Comparison of ENCODE assay signal across 15 cellular contexts in the genomic region with DNA sequence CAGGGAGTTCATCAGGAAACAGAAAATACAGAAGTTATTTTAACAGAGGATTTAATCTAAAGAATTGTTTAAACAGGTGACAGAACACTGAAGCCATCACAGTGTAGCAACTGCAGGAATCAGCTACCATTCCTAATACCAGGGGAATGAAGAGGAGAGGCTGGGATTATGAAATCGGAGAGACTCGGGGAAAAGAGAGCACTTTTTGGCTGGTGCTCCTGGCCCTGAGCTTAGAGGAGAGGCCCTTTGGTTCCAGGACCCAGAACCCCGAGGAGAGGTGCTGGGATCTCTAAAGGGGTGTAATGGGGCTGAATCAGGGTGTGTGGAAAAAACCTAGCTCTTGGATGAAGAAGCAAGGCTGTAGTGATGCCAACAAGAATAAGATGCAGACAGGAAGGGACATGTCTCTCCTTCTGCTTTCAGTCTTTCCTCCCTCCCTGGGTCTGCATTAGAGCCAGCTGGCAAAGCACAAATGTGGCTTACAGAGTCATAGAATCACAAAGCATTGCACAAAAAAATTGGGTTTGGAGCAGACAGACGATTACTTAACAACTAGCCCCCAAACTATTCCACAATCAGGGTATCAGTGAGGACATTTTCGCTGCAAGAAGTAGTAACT. TPM values are rescaled to one million over a fixed set of nuclear protein-coding genes. Genes with fewer than 3 reads are reported as not detected.
DNase-seq lines count a peak whose midpoint lies in the region; ATAC-seq, FAIRE-seq and TF ChIP-seq lines count a peak whose summit lies in the region.
"Had no signal": no experiment of that assay in that cellular context is flagged by ENCODE, and none has a peak within 500 bp of the region (broad histone marks: within the 10 kb centered on the region; RNA-seq: fewer than 3 reads in every experiment).

No MANE protein-coding gene starts in this region.

- no peak overlapping the region for H2BK12ac ChIP-seq in H1 (ENCODE audit: low read depth, low read length)

- no peak overlapping the region for H3K9ac ChIP-seq in H1 (replicated peaks in 1 of 4; ENCODE audit: extremely low read depth in 1 of 4, low read depth in 3 of 4, low read length in 3 of 4)
- H3K9ac ChIP-seq: BLaER1 had no signal

- no peak overlapping the region for H3K23ac ChIP-seq in H1 (ENCODE audit: insufficient read length)

- H3K4me3 ChIP-seq in H1 (ENCODE audit: extremely low read depth in 1 of 4, insufficient read depth in 2 of 4, low read depth in 3 of 4, low read length in 4 of 4) (no peak overlapping the region), right cardiac atrium (ENCODE audit: low read length) (no peak overlapping the region)
- H3K4me3 ChIP-seq: BLaER1, lower lobe of right lung, PC-9 had no signal

- TF ChIP-seq CTCF in RWPE1 (conservative IDR thresholded peaks at IDR 0.05; ENCODE audit: low read depth) (no peak), H1 (IDR thresholded peaks at IDR 0.05; ENCODE audit: control extremely low read depth in 1 of 3, insufficient read depth in 1 of 3, low read depth in 1 of 3, low read length in 3 of 3) (no peak)

- TF ChIP-seq RAD21 in H1 (IDR thresholded peaks at IDR 0.05 in 1 of 2, conservative IDR thresholded peaks at IDR 0.05 in 1 of 2; ENCODE audit: low read depth in 2 of 2, low read length in 2 of 2), result no peak

- POLR2A ChIA-PET in RWPE1 (lab: Yijun Ruan, JAX; ENCODE audit: low non-redundant PET) (no interaction called here), H1 (lab: Charles Lee; ENCODE audit: partially characterized antibody) (interaction anchor here (2.6 kb wide), 1 partner anchor 13 kb away, joined by 7 read pairs; no protein-coding TSS in a partner anchor)

- DNase-seq in RWPE1 (ENCODE audit: low spot score), result no peak
- no peak for DNase-seq in H1 (ENCODE audit: low read depth in 1 of 2, low spot score in 2 of 2)
- DNase-seq in right cardiac atrium, result peak; percentile 48 to 81 (median 50)
- DNase-seq in superior temporal gyrus (ENCODE audit: extremely low spot score), result peak; percentile 57
- no peak for DNase-seq in NK-92 treated with Interleukin-12 subunit alpha and Interleukin-12 subunit beta, amount 100 ng/mL, for 24 hours (lab: John Stamatoyannopoulos, UW)
- no peak for DNase-seq in DMS114 treated with DMSO at 0.1 percent for 48 hours (lab: John Stamatoyannopoulos, UW; ENCODE audit: unreplicated experiment)
- no peak for DNase-seq in NAMALWA (ENCODE audit: low spot score)
- no peak for DNase-seq in A172 (ENCODE audit: low spot score)
- DNase-seq: DMS79; lower lobe of right lung; naive thymus-derived CD8-positive, alpha-beta T cell; NCI-H146; NCI-H510A treated with DMSO at 0.1 percent for 48 hours; PC-9 had no signal

- no peak overlapping the region for H3K4ac ChIP-seq in H1 (replicated peaks; ENCODE audit: insufficient read length, low read depth, low read length)

- H3K18ac ChIP-seq in H1 (ENCODE audit: extremely low read depth, low read length), result no peak overlapping the region

- peak; percentile 65 to 90 for ATAC-seq in right cardiac atrium
- ATAC-seq: lower lobe of right lung; naive thymus-derived CD8-positive, alpha-beta T cell had no signal

- H3K27me3 ChIP-seq in H1 (replicated peaks in 1 of 4; ENCODE audit: control insufficient read depth in 3 of 4, extremely low read depth in 1 of 4, insufficient read depth in 3 of 4, low read length in 3 of 4), result no peaks in the 10 kb centered on the region
- H3K27me3 ChIP-seq in right cardiac atrium (ENCODE audit: control insufficient read depth, insufficient read depth), result no peaks in the 10 kb centered on the region
- H3K27me3 ChIP-seq: BLaER1 had no signal

- no peak for FAIRE-seq in H1 (lab: Jason Lieb, UNC)

- H2AK5ac ChIP-seq in H1 (ENCODE audit: low read depth, low read length), result no peak overlapping the region

- H2BK15ac ChIP-seq in H1 (ENCODE audit: low read length), result no peak overlapping the region

- H3K9me3 ChIP-seq in H1 (ENCODE audit: insufficient read depth in 2 of 2, low read depth in 1 of 2, low read length in 1 of 2) (no peaks in the 10 kb centered on the region), right cardiac atrium (ENCODE audit: control insufficient read depth, low read length) (no peaks in the 10 kb centered on the region)
- H3K9me3 ChIP-seq: BLaER1, lower lobe of right lung had no signal

- no peak overlapping the region for H4K5ac ChIP-seq in H1 (ENCODE audit: insufficient read length, low read depth, low read length)

- H3K4me1 ChIP-seq in H1 (replicated peaks in 1 of 4; ENCODE audit: control insufficient read depth in 3 of 4, insufficient read depth in 4 of 4, low read length in 3 of 4) (no peaks in the 10 kb centered on the region; a peak in 1 of 7 replicates), right cardiac atrium (ENCODE audit: control insufficient read depth, insufficient read depth, low read length) (peaks cover 3% of the 10 kb centered on the region)
- H3K4me1 ChIP-seq: BLaER1, lower lobe of right lung had no signal

- intact Hi-C loops in right cardiac atrium (cut with DNase I), result no loop called here

- H3K23me2 ChIP-seq in H1 (ENCODE audit: low read depth, low read length), result no peaks in the 10 kb centered on the region

- H3K56ac ChIP-seq in H1 (replicated peaks; ENCODE audit: insufficient read length, low read depth, low read length), result no peak overlapping the region

- CTCF ChIA-PET in RWPE1 (lab: Yijun Ruan, JAX), result interaction anchor here (1.0 kb wide), 1 partner anchor 67 kb away, joined by 3 read pairs; no protein-coding TSS in a partner anchor
- CTCF ChIA-PET in H1 (lab: Charles Lee; ENCODE audit: partially characterized antibody), result interaction anchor here (0.6 to 3.7 kb wide), 8 partner anchors 9 to 235 kb away, joined by 3 to 15 read pairs (median 4); partner anchors contain the start of gene DRD1

- H2BK120ac ChIP-seq in H1 (replicated peaks; ENCODE audit: low read depth, low read length), result no peak overlapping the region

- no peaks in the 10 kb centered on the region for H3K79me1 ChIP-seq in H1 (ENCODE audit: low read depth, low read length)

- no peak overlapping the region for H3K4me2 ChIP-seq in H1 (ENCODE audit: insufficient read depth in 1 of 2, low read depth in 2 of 2, low read length in 2 of 2)
- H3K4me2 ChIP-seq: BLaER1, PC-9 had no signal

- TF ChIP-seq EP300 in H1 (IDR thresholded peaks at IDR 0.05; ENCODE audit: borderline replicate concordance in 1 of 2, low read depth in 2 of 2, low read length in 2 of 2), result no peak

- no peak for TF ChIP-seq POLR2A in H1 (IDR thresholded peaks at IDR 0.05; ENCODE audit: control extremely low read depth in 1 of 2, low read depth in 2 of 2, low read length in 2 of 2)

- H3K14ac ChIP-seq in H1 (ENCODE audit: insufficient read length), result no peak overlapping the region

- H4K91ac ChIP-seq in H1 (replicated peaks; ENCODE audit: insufficient read length, low read length), result no peak overlapping the region

- H2BK5ac ChIP-seq in H1 (ENCODE audit: low read depth, low read length), result no peak overlapping the region

- no peaks in the 10 kb centered on the region for H4K20me1 ChIP-seq in H1 (replicated peaks in 1 of 2; ENCODE audit: control insufficient read depth in 1 of 2, insufficient read depth in 2 of 2, low read length in 2 of 2)
- H4K20me1 ChIP-seq: BLaER1 had no signal

- peak overlapping the region; percentile 69 for H3K27ac ChIP-seq in RWPE1
- no peak overlapping the region for H3K27ac ChIP-seq in H1 (ENCODE audit: low read depth, low read length)
- no peak overlapping the region for H3K27ac ChIP-seq in right cardiac atrium (ENCODE audit: low read length)
- H3K27ac ChIP-seq: BLaER1, lower lobe of right lung, PC-9 had no signal

- no peak overlapping the region for H4K8ac ChIP-seq in H1 (ENCODE audit: extremely low read depth, insufficient read depth, low read length)

- peak overlapping the region; percentile 42; the same call in 1 of the 2 replicates for H2AFZ ChIP-seq in H1 (ENCODE audit: low read length)
- H2AFZ ChIP-seq: PC-9 had no signal

- H2BK20ac ChIP-seq in H1 (ENCODE audit: low read length), result no peak overlapping the region

- no peaks in the 10 kb centered on the region for H3K79me2 ChIP-seq in H1 (ENCODE audit: control insufficient read depth in 1 of 2, insufficient read depth in 2 of 2, low read length in 2 of 2)

- H3K36me3 ChIP-seq in H1 (ENCODE audit: control insufficient read depth in 2 of 4, insufficient read depth in 4 of 4, low read length in 3 of 4), result no peaks in the 10 kb centered on the region
- H3K36me3 ChIP-seq: BLaER1, lower lobe of right lung had no signal

- 78% methylated on average over 5 of the region's 5 CpGs; no CpG with 5 or more reads in 1 of the 2 experiments for WGBS in H1 (ENCODE audit: extremely low coverage in 1 of 2, insufficient coverage in 1 of 2, insufficient read length in 1 of 2, insufficient replicate concordance in 2 of 2, low coverage in 1 of 2, low lambda C conversion rate in 2 of 2, missing lambda C conversion rate in 1 of 2), 2 experiments
- 37% methylated on average over 5 of the region's 5 CpGs for WGBS in right cardiac atrium

TF ChIP-seq in H1, 55 proteins besides CTCF, POLR2A, EP300 and RAD21:
- TF ChIP-seq SP4 (IDR thresholded peaks at IDR 0.05; ENCODE audit: low read length) (no peak), TBP (IDR thresholded peaks at IDR 0.05; ENCODE audit: low read depth, low read length) (no peak), JUND (IDR thresholded peaks at IDR 0.05; ENCODE audit: low read length) (no peak)

RNA-seq across cellular contexts. Expression of gene SFXN1, which starts 11.6 kb away (rescaled TPM):
- 94.1 and 97.6 TPM in 2 replicates for total RNA-seq in H1 (2021; fragmentation: NEBNext Ultra II Directional; extraction: Animal tissue kit (Norgen Biotek cat#: 25700))
- polyA plus RNA-seq in H1 (2011; rRNA removed) (54.5 and 72.7 TPM in 2 replicates), right cardiac atrium (14.7 TPM)
- 81.1 TPM for polyA plus RNA-seq in H1 (2011; cell fraction: cytosol; rRNA removed)
- 67.1 TPM for polyA plus RNA-seq in H1 (2011; cell fraction: nucleus; rRNA removed)
- 77.2 to 112 TPM (median 101 TPM) in 4 replicates for polyA plus RNA-seq in H1 (2012, experiment 1 of 2)
- polyA plus RNA-seq in H1 (2012, experiment 2 of 2), result 39.1 TPM
- 30.9 TPM for polyA plus RNA-seq in H1 (2013, experiment 1 of 2)
- polyA plus RNA-seq in H1 (2013, experiment 2 of 2), result 32.6 TPM
- polyA minus RNA-seq in H1 (2011; rRNA and poly(A)+ RNA removed), result 249 and 320 TPM in 2 replicates
- polyA minus RNA-seq in H1 (2011; cell fraction: cytosol; rRNA and poly(A)+ RNA removed), result 55.5 TPM
- polyA minus RNA-seq in H1 (2011; cell fraction: nucleus; rRNA and poly(A)+ RNA removed), result 81.9 TPM
- total RNA-seq in right cardiac atrium, result 10 to 100 TPM; 31.5 to 37.6 (median 35.6) TPM
- total RNA-seq in A172 (2014; rRNA removed; shearing (Covaris generic)), result 202 and 239 TPM in 2 replicates

RNA-seq across cellular contexts. Expression of gene DRD1, which starts 22.8 kb away (rescaled TPM):
- total RNA-seq in H1 (2021; fragmentation: NEBNext Ultra II Directional; extraction: Animal tissue kit (Norgen Biotek cat#: 25700)), result 0.08 and 0.19 TPM in 2 replicates
- polyA plus RNA-seq in H1 (2011; rRNA removed) (0.03 and 0.05 TPM in 2 replicates), right cardiac atrium (not detected)
- 0.06 TPM for polyA plus RNA-seq in H1 (2011; cell fraction: cytosol; rRNA removed)
- 0.10 TPM for polyA plus RNA-seq in H1 (2011; cell fraction: nucleus; rRNA removed)
- 0.05 to 0.09 TPM (median 0.07 TPM) in 4 replicates for polyA plus RNA-seq in H1 (2012, experiment 1 of 2)
- polyA plus RNA-seq in H1 (2012, experiment 2 of 2), result not detected
- polyA plus RNA-seq in H1 (2013, experiment 1 of 2), result 0.06 TPM
- 0.06 TPM for polyA plus RNA-seq in H1 (2013, experiment 2 of 2)
- polyA minus RNA-seq in H1 (2011; rRNA and poly(A)+ RNA removed), result 0.13 and 0.15 TPM in 2 replicates
- polyA minus RNA-seq in H1 (2011; cell fraction: cytosol; rRNA and poly(A)+ RNA removed), result not detected
- polyA minus RNA-seq in H1 (2011; cell fraction: nucleus; rRNA and poly(A)+ RNA removed), result 0.20 TPM
- total RNA-seq in right cardiac atrium, result not detected
- total RNA-seq in A172 (2014; rRNA removed; shearing (Covaris generic)), result not detected in 2 replicates
- total RNA-seq: naive thymus-derived CD8-positive, alpha-beta T cell; PC-9 had no signal
- polyA plus RNA-seq: naive thymus-derived CD8-positive, alpha-beta T cell had no signal

Comparison
In these comparisons a context has a peak if more than half of its experiments do, and no peak if none do; other contexts are left out.
1. DNase-seq: peak in right cardiac atrium (3 of 3) and superior temporal gyrus (single experiment); none in RWPE1 (single experiment), H1 (0 of 2), NK-92 treated with Interleukin-12 subunit alpha and Interleukin-12 subunit beta, amount 100 ng/mL, for 24 hours (single experiment), DMS114 treated with DMSO at 0.1 percent for 48 hours (single experiment), NAMALWA (single experiment) and A172 (single experiment).